In genomic region chr5:5063533-5063953, GRCh38 we compare ENCODE assay signal across 11 cellular contexts.
DNase-seq lines count a peak whose midpoint lies in the region; ATAC-seq lines count a peak whose summit lies in the region.
"Had no signal": no experiment of that assay in that cellular context is flagged by ENCODE, and none has a peak within 500 bp of the region (broad histone marks: within the 10 kb centered on the region; RNA-seq: fewer than 3 reads in every experiment).

No MANE protein-coding gene starts in this region.

- H3K9me3 Mint-ChIP-seq in naive thymus-derived CD8-positive, alpha-beta T cell = peaks cover 0 to 16% (median 2%) of the 10 kb centered on the region in 9 donors

- H3K27ac Mint-ChIP-seq in naive thymus-derived CD8-positive, alpha-beta T cell = no peak overlapping the region
- H3K27ac Mint-ChIP-seq: CD8-positive, alpha-beta memory T cell; dendritic cell treated with granulocyte-macrophage colony-stimulating factor and Interleukin-4, amounts not matched to agents 40 ng/mL and 50 ng/mL, for 4 days had no signal

- ATAC-seq in GM19467 (IDR thresholded peaks at IDR 0.05; ENCODE audit: unreplicated experiment) (peak; percentile 61), HG03460 (IDR thresholded peaks at IDR 0.05; ENCODE audit: unreplicated experiment) (peak; percentile 63)
- no peak for ATAC-seq in naive thymus-derived CD8-positive, alpha-beta T cell

- POLR2A ChIA-PET in naive thymus-derived CD8-positive, alpha-beta T cell (lab: Charles Lee) = no interaction called here

- peaks cover 1 to 8% (median 4%) of the 10 kb centered on the region in 5 donors for H3K27me3 Mint-ChIP-seq in naive thymus-derived CD8-positive, alpha-beta T cell
- H3K27me3 Mint-ChIP-seq: CD8-positive, alpha-beta memory T cell; dendritic cell treated with granulocyte-macrophage colony-stimulating factor and Interleukin-4, amounts not matched to agents 40 ng/mL and 50 ng/mL, for 4 days had no signal

- H3K36me3 Mint-ChIP-seq in naive thymus-derived CD8-positive, alpha-beta T cell = no peaks in the 10 kb centered on the region

- no peaks in the 10 kb centered on the region for H3K4me1 Mint-ChIP-seq in naive thymus-derived CD8-positive, alpha-beta T cell
- H3K4me1 Mint-ChIP-seq: CD8-positive, alpha-beta memory T cell had no signal

- DNase-seq in ELR (ENCODE audit: low read depth) = peak; percentile 2
- peak; percentile 60 for DNase-seq in islet precursor cell
- no peak for DNase-seq in UCSD-AML1 (lab: John Stamatoyannopoulos, UW; ENCODE audit: unreplicated experiment)
- DNase-seq in naive thymus-derived CD8-positive, alpha-beta T cell = no peak
- no peak for DNase-seq in 8988T
- no peak for DNase-seq in NCI-H446 treated with DMSO at 0.1 percent for 48 hours (lab: John Stamatoyannopoulos, UW)
- DNase-seq: CD8-positive, alpha-beta memory T cell; NCI-H510A had no signal

- H3K4me3 Mint-ChIP-seq in naive thymus-derived CD8-positive, alpha-beta T cell = no peak overlapping the region
- H3K4me3 Mint-ChIP-seq: CD8-positive, alpha-beta memory T cell; dendritic cell treated with granulocyte-macrophage colony-stimulating factor and Interleukin-4, amounts not matched to agents 40 ng/mL and 50 ng/mL, for 4 days had no signal

Comparison
In these comparisons a context has a peak if more than half of its experiments do, and no peak if none do; other contexts are left out.
1. DNase-seq: peak in ELR (single experiment) and islet precursor cell (single experiment); none in UCSD-AML1 (single experiment), naive thymus-derived CD8-positive, alpha-beta T cell (0 of 10), 8988T (single experiment) and NCI-H446 treated with DMSO at 0.1 percent for 48 hours (single experiment).
2. ATAC-seq: peak in GM19467 (single experiment) and HG03460 (single experiment); none in naive thymus-derived CD8-positive, alpha-beta T cell (0 of 2).